In genomic region chr3:133941390-133941789, GRCh38 we compare ENCODE assay signal across 10 cellular contexts. TPM values are rescaled to one million over a fixed set of nuclear protein-coding genes. Genes with fewer than 3 reads are reported as not detected.
DNase-seq lines count a peak whose midpoint lies in the region; ATAC-seq and TF ChIP-seq lines count a peak whose summit lies in the region.
"Had no signal": no experiment of that assay in that cellular context is flagged by ENCODE, and none has a peak within 500 bp of the region (broad histone marks: within the 10 kb centered on the region; RNA-seq: fewer than 3 reads in every experiment).

No MANE protein-coding gene starts in this region.

- no peak overlapping the region for H3K27ac Mint-ChIP-seq in CD8-positive, alpha-beta memory T cell
- H3K27ac Mint-ChIP-seq: natural killer cell treated with Interleukin-12 subunit alpha and Interleukin-12 subunit beta and Interleukin-15 and Interleukin-18, amount 100 ng/mL, for 72 hours; stimulated activated naive B cell treated with anti-CD40 and anti-IgM and Interleukin-4, amounts not matched to agents 10 μg/mL and 1 μg/mL and 100 μg/mL, for 72 hours had no signal

- H3K27me3 Mint-ChIP-seq in CD8-positive, alpha-beta memory T cell: peaks cover 5 to 16% of the 10 kb centered on the region in 2 donors

- H3K27me3 ChIP-seq in suprapubic skin: no peaks in the 10 kb centered on the region
- H3K27me3 ChIP-seq in CD8-positive, alpha-beta memory T cell (ENCODE audit: insufficient read depth, low read length, poor library complexity, severe bottlenecking): no peaks in the 10 kb centered on the region

- no peaks in the 10 kb centered on the region for H3K36me3 ChIP-seq in suprapubic skin
- no peaks in the 10 kb centered on the region for H3K36me3 ChIP-seq in CD8-positive, alpha-beta memory T cell (ENCODE audit: insufficient read depth, low read length)

- 53% methylated on average over 6 of the region's 6 CpGs for WGBS in suprapubic skin

- peaks cover 0 to 2% (median 0%) of the 10 kb centered on the region in 3 donors for H3K36me3 Mint-ChIP-seq in CD8-positive, alpha-beta memory T cell
- H3K36me3 Mint-ChIP-seq: natural killer cell treated with Interleukin-12 subunit alpha and Interleukin-12 subunit beta and Interleukin-15 and Interleukin-18, amount 100 ng/mL, for 72 hours; stimulated activated naive B cell treated with anti-CD40 and anti-IgM and Interleukin-4, amounts not matched to agents 10 μg/mL and 1 μg/mL and 100 μg/mL, for 72 hours had no signal

- no peak overlapping the region for H3K4me3 ChIP-seq in suprapubic skin
- no peak overlapping the region for H3K4me3 ChIP-seq in CD8-positive, alpha-beta memory T cell (ENCODE audit: low read length)

- POLR2A ChIA-PET in CD8-positive, alpha-beta memory T cell (lab: Charles Lee): no interaction called here

- TF ChIP-seq CTCF in suprapubic skin (IDR thresholded peaks at IDR 0.05): no peak

- ATAC-seq in HG03571 (IDR thresholded peaks at IDR 0.05; ENCODE audit: unreplicated experiment) (no peak), GM18868 (IDR thresholded peaks at IDR 0.05; ENCODE audit: unreplicated experiment) (no peak)
- ATAC-seq: natural killer cell treated with Interleukin-12 subunit alpha and Interleukin-12 subunit beta and Interleukin-15 and Interleukin-18, amount 100 ng/mL, for 72 hours; stimulated activated naive B cell treated with anti-CD40 and anti-IgM and Interleukin-4, amounts not matched to agents 10 μg/mL and 1 μg/mL and 100 μg/mL, for 72 hours had no signal

- no peak for TF ChIP-seq POLR2A in suprapubic skin (IDR thresholded peaks at IDR 0.05)

- peaks cover 4 to 6% (median 6%) of the 10 kb centered on the region in 3 donors for H3K4me1 Mint-ChIP-seq in CD8-positive, alpha-beta memory T cell

- CTCF ChIA-PET in CD8-positive, alpha-beta memory T cell (lab: Charles Lee): no interaction called here

- peaks cover 57% of the 10 kb centered on the region for H3K4me1 ChIP-seq in suprapubic skin
- H3K4me1 ChIP-seq in CD8-positive, alpha-beta memory T cell (ENCODE audit: insufficient read depth, low read length): no peaks in the 10 kb centered on the region

- no peaks in the 10 kb centered on the region for H3K9me3 ChIP-seq in suprapubic skin
- H3K9me3 ChIP-seq in CD8-positive, alpha-beta memory T cell (ENCODE audit: low read length): no peaks in the 10 kb centered on the region

- no peak overlapping the region for H3K27ac ChIP-seq in suprapubic skin
- no peak overlapping the region for H3K27ac ChIP-seq in CD8-positive, alpha-beta memory T cell (ENCODE audit: low read depth, low read length)

- TF ChIP-seq EP300 in suprapubic skin (IDR thresholded peaks at IDR 0.05): no peak

- DNase-seq in NCI-H2107 treated with DMSO at 0.1 percent for 48 hours (lab: John Stamatoyannopoulos, UW; ENCODE audit: unreplicated experiment): peak; percentile 62
- DNase-seq in NCI-H2107 (lab: John Stamatoyannopoulos, UW): no peak
- DNase-seq in astrocyte of the hippocampus (ENCODE audit: low read depth, low spot score): peak; percentile 85
- peak; percentile 36 for DNase-seq in islet precursor cell
- peak; percentile 41 to 52 for DNase-seq in suprapubic skin (ENCODE audit: low spot score in 2 of 2)
- no peak for DNase-seq in CD8-positive, alpha-beta memory T cell
- DNase-seq: stimulated activated naive B cell treated with anti-CD40 and anti-IgM and Interleukin-4, amounts not matched to agents 10 μg/mL and 1 μg/mL and 100 μg/mL, for 72 hours had no signal

- no peak overlapping the region for H3K4me3 Mint-ChIP-seq in CD8-positive, alpha-beta memory T cell
- H3K4me3 Mint-ChIP-seq: natural killer cell treated with Interleukin-12 subunit alpha and Interleukin-12 subunit beta and Interleukin-15 and Interleukin-18, amount 100 ng/mL, for 72 hours; stimulated activated naive B cell treated with anti-CD40 and anti-IgM and Interleukin-4, amounts not matched to agents 10 μg/mL and 1 μg/mL and 100 μg/mL, for 72 hours had no signal

- no peaks in the 10 kb centered on the region for H3K9me3 Mint-ChIP-seq in CD8-positive, alpha-beta memory T cell
- H3K9me3 Mint-ChIP-seq: natural killer cell treated with Interleukin-12 subunit alpha and Interleukin-12 subunit beta and Interleukin-15 and Interleukin-18, amount 100 ng/mL, for 72 hours; stimulated activated naive B cell treated with anti-CD40 and anti-IgM and Interleukin-4, amounts not matched to agents 10 μg/mL and 1 μg/mL and 100 μg/mL, for 72 hours had no signal

RNA-seq across cellular contexts. Expression of gene RAB6B, which starts 45.7 kb away (rescaled TPM):
- 1 to 10 TPM in 1 of 4 donors, under 1 TPM in 3; 0.34 to 1.3 (median 0.83) TPM for total RNA-seq in suprapubic skin
- total RNA-seq in CD8-positive, alpha-beta memory T cell: under 1 TPM; 0.24 to 0.73 TPM
- 1.7 TPM for polyA plus RNA-seq in CD8-positive, alpha-beta memory T cell

Comparison
In these comparisons a context has a peak if more than half of its experiments do, and no peak if none do; other contexts are left out.
1. DNase-seq: peak in NCI-H2107 treated with DMSO at 0.1 percent for 48 hours (single experiment), astrocyte of the hippocampus (single experiment), islet precursor cell (single experiment) and suprapubic skin (2 of 2); none in NCI-H2107 (single experiment) and CD8-positive, alpha-beta memory T cell (0 of 5).